31 cellular contexts compared by ENCODE assay signal in genomic region chr3:185786956-185787877, GRCh38. TPM values are rescaled to one million over a fixed set of nuclear protein-coding genes. Genes with fewer than 3 reads are reported as not detected.
DNase-seq lines count a peak whose midpoint lies in the region; ATAC-seq and TF ChIP-seq lines count a peak whose summit lies in the region.
"Had no signal": no experiment of that assay in that cellular context is flagged by ENCODE, and none has a peak within 500 bp of the region (broad histone marks: within the 10 kb centered on the region; RNA-seq: fewer than 3 reads in every experiment).

No MANE protein-coding gene starts in this region.

- H3K27ac Mint-ChIP-seq in endodermal cell (peak overlapping the region; percentile 98), nephron progenitor cell (peak overlapping the region; percentile 91)
- H3K27ac Mint-ChIP-seq: activated CD4-positive, alpha-beta memory T cell treated with anti-CD3 and anti-CD28 coated beads, Interleukin-2, amount 10 ng/mL, durations not matched to agents 7 days and 5 days; dendritic cell treated with granulocyte-macrophage colony-stimulating factor and Interleukin-4, amounts not matched to agents 40 ng/mL and 50 ng/mL, for 4 days had no signal

- DNase-seq in cardiac muscle cell (ENCODE audit: low read depth in 1 of 2, low spot score in 1 of 2) (no peak), right cardiac atrium (no peak), endodermal cell (peak; percentile 69), nephron progenitor cell (no peak), adrenal gland (no peak), HT-29 (ENCODE audit: low spot score) (no peak), NCI-H1092 (lab: John Stamatoyannopoulos, UW) (no peak)
- DNase-seq: 8988T; activated CD4-positive, alpha-beta memory T cell treated with anti-CD3 and anti-CD28 coated beads, Interleukin-2, amount 10 ng/mL, durations not matched to agents 7 days and 5 days; activated CD8-positive, alpha-beta memory T cell treated with anti-CD3 and anti-CD28 coated beads, Interleukin-2, amount 50 U/mL, for 4 hours; activated naive CD4-positive, alpha-beta T cell; DMS79; foreskin fibroblast; heart left ventricle; KBM-7; lower lobe of right lung; NCI-H1105; NCI-H1930; NCI-H526; SIG-M5; stimulated activated CD4-positive, alpha-beta T cell treated with anti-CD3 and anti-CD28 coated beads, Interleukin-12 subunit alpha, Interleukin-12 subunit beta, amount 100 ng/mL, for 4 hours; stimulated activated CD4-positive, alpha-beta T cell treated with anti-CD3 and anti-CD28 coated beads, Interleukin-4, amount 100 ng/mL, for 24 hours had no signal

- intact Hi-C loops in right cardiac atrium (cut with DNase I), result no loop called here
- intact Hi-C loops in adrenal gland (cut with DNase I), result no loop called here

- H3K27ac ChIP-seq in cardiac muscle cell (peak overlapping the region; percentile 47), right cardiac atrium (ENCODE audit: low read length) (no peak overlapping the region), endodermal cell (ENCODE audit: low read depth, low read length) (no peak overlapping the region), adrenal gland (no peak overlapping the region)
- H3K27ac ChIP-seq: C4-2B, esophagus muscularis mucosa, heart left ventricle, lower lobe of right lung, right atrium auricular region, tibial nerve had no signal

- H3K9me3 Mint-ChIP-seq in endodermal cell, result no peaks in the 10 kb centered on the region
- no peaks in the 10 kb centered on the region for H3K9me3 Mint-ChIP-seq in nephron progenitor cell
- H3K9me3 Mint-ChIP-seq: activated CD4-positive, alpha-beta memory T cell treated with anti-CD3 and anti-CD28 coated beads, Interleukin-2, amount 10 ng/mL, durations not matched to agents 7 days and 5 days; central memory CD8-positive, alpha-beta T cell; dendritic cell treated with granulocyte-macrophage colony-stimulating factor and Interleukin-4, amounts not matched to agents 40 ng/mL and 50 ng/mL, for 4 days; neural crest cell had no signal

- H3K27me3 Mint-ChIP-seq in endodermal cell (ENCODE audit: insufficient read depth) (no peaks in the 10 kb centered on the region), nephron progenitor cell (ENCODE audit: low read depth, poor library complexity) (no peaks in the 10 kb centered on the region)
- H3K27me3 Mint-ChIP-seq: dendritic cell treated with granulocyte-macrophage colony-stimulating factor and Interleukin-4, amounts not matched to agents 40 ng/mL and 50 ng/mL, for 4 days had no signal

- 86% methylated on average over 20 of the region's 20 CpGs for WGBS in right cardiac atrium
- 66% methylated on average over 14 to 18 of the region's 20 CpGs for WGBS in endodermal cell (ENCODE audit: insufficient coverage in 1 of 2, insufficient read length in 1 of 2), 2 experiments
- WGBS in adrenal gland, 4 donors, result 86 to 87% (median 86%) methylated on average over 20 of the region's 20 CpGs

- H3K36me3 ChIP-seq in cardiac muscle cell (no peaks in the 10 kb centered on the region), endodermal cell (ENCODE audit: control insufficient read depth, insufficient read depth, low read length) (peaks cover 6% of the 10 kb centered on the region), adrenal gland (replicated peaks in 1 of 2) (no peaks in the 10 kb centered on the region)
- H3K36me3 ChIP-seq: esophagus muscularis mucosa, heart left ventricle, lower lobe of right lung, right atrium auricular region, tibial nerve had no signal

- peak overlapping the region; percentile 43 for H3K4me3 Mint-ChIP-seq in endodermal cell
- no peak overlapping the region for H3K4me3 Mint-ChIP-seq in nephron progenitor cell
- H3K4me3 Mint-ChIP-seq: activated CD4-positive, alpha-beta memory T cell treated with anti-CD3 and anti-CD28 coated beads, Interleukin-2, amount 10 ng/mL, durations not matched to agents 7 days and 5 days; central memory CD8-positive, alpha-beta T cell; dendritic cell treated with granulocyte-macrophage colony-stimulating factor and Interleukin-4, amounts not matched to agents 40 ng/mL and 50 ng/mL, for 4 days; neural crest cell had no signal

- H3K36me3 Mint-ChIP-seq in endodermal cell (ENCODE audit: low read depth) (peaks cover 11% of the 10 kb centered on the region), nephron progenitor cell (ENCODE audit: low read depth) (peaks cover 43% of the 10 kb centered on the region)

- peaks cover 14% of the 10 kb centered on the region for H3K4me1 ChIP-seq in cardiac muscle cell (ENCODE audit: low read depth)
- H3K4me1 ChIP-seq in right cardiac atrium (ENCODE audit: control insufficient read depth, insufficient read depth, low read length), result peaks cover 3% of the 10 kb centered on the region
- peaks cover 5% of the 10 kb centered on the region for H3K4me1 ChIP-seq in endodermal cell (ENCODE audit: control insufficient read depth, insufficient read depth, low read length)
- peaks cover 0 to 7% of the 10 kb centered on the region in 2 donors for H3K4me1 ChIP-seq in adrenal gland (replicated peaks in 1 of 2)
- H3K4me1 ChIP-seq: esophagus muscularis mucosa, lower lobe of right lung, right atrium auricular region had no signal

- no peaks in the 10 kb centered on the region for H3K9me3 ChIP-seq in cardiac muscle cell (ENCODE audit: low read depth)
- no peaks in the 10 kb centered on the region for H3K9me3 ChIP-seq in right cardiac atrium (ENCODE audit: control insufficient read depth, low read length)
- no peaks in the 10 kb centered on the region for H3K9me3 ChIP-seq in endodermal cell (ENCODE audit: control insufficient read depth, low read length)
- no peaks in the 10 kb centered on the region for H3K9me3 ChIP-seq in adrenal gland (replicated peaks in 1 of 3)
- H3K9me3 ChIP-seq: esophagus muscularis mucosa, heart left ventricle, lower lobe of right lung, right atrium auricular region, tibial nerve had no signal

- H3K4me3 ChIP-seq in cardiac muscle cell (no peak overlapping the region), right cardiac atrium (ENCODE audit: low read length) (no peak overlapping the region), endodermal cell (ENCODE audit: low read length) (peak overlapping the region; percentile 3), adrenal gland (no peak overlapping the region)
- H3K4me3 ChIP-seq: esophagus muscularis mucosa, heart left ventricle, lower lobe of right lung, right atrium auricular region, tibial nerve had no signal

- H3K4me1 Mint-ChIP-seq in endodermal cell, result peaks cover 72% of the 10 kb centered on the region
- peaks cover 27% of the 10 kb centered on the region for H3K4me1 Mint-ChIP-seq in nephron progenitor cell
- H3K4me1 Mint-ChIP-seq: activated CD4-positive, alpha-beta memory T cell treated with anti-CD3 and anti-CD28 coated beads, Interleukin-2, amount 10 ng/mL, durations not matched to agents 7 days and 5 days; central memory CD8-positive, alpha-beta T cell had no signal

- no peak for TF ChIP-seq CTCF in cardiac muscle cell (IDR thresholded peaks at IDR 0.05; ENCODE audit: low read depth, low read length)
- no peak for TF ChIP-seq CTCF in endodermal cell (conservative IDR thresholded peaks at IDR 0.05)
- no peak for TF ChIP-seq CTCF in nephron progenitor cell (IDR thresholded peaks at IDR 0.05)
- no peak for TF ChIP-seq CTCF in adrenal gland (IDR thresholded peaks at IDR 0.05)

- H3K9ac ChIP-seq in endodermal cell (ENCODE audit: extremely low read depth, low read length, poor library complexity, severe bottlenecking), result peak overlapping the region; percentile 81

- no peaks in the 10 kb centered on the region for H3K27me3 ChIP-seq in cardiac muscle cell
- no peaks in the 10 kb centered on the region for H3K27me3 ChIP-seq in right cardiac atrium (ENCODE audit: control insufficient read depth, insufficient read depth)
- H3K27me3 ChIP-seq in endodermal cell (ENCODE audit: control insufficient read depth, insufficient read depth, low read length, poor library complexity, severe bottlenecking), result no peaks in the 10 kb centered on the region
- H3K27me3 ChIP-seq in adrenal gland, result no peaks in the 10 kb centered on the region
- H3K27me3 ChIP-seq: esophagus muscularis mucosa, heart left ventricle, right atrium auricular region, tibial nerve had no signal

- TF ChIP-seq POLR2A in adrenal gland (IDR thresholded peaks at IDR 0.05), result no peak

- ATAC-seq in right cardiac atrium (no peak), GM18517 (IDR thresholded peaks at IDR 0.05; ENCODE audit: unreplicated experiment) (no peak)
- ATAC-seq: heart left ventricle, lower lobe of right lung, Panc1 had no signal

RNA-seq across cellular contexts. Expression of gene IGF2BP2, which starts 37.6 kb away (rescaled TPM):
- 77.1 and 119 TPM in 2 replicates for total RNA-seq in cardiac muscle cell
- polyA plus RNA-seq in cardiac muscle cell, result 129 and 164 TPM in 2 replicates
- 10 to 100 TPM; 14.3 to 18.0 (median 15.7) TPM for total RNA-seq in right cardiac atrium
- 7.7 TPM for polyA plus RNA-seq in right cardiac atrium
- total RNA-seq in endodermal cell, result 100 to 1,000 TPM; 143 to 162 TPM
- 156 TPM for polyA plus RNA-seq in endodermal cell (2013, experiment 1 of 2)
- 148 TPM for polyA plus RNA-seq in endodermal cell (2013, experiment 2 of 2)
- total RNA-seq in adrenal gland, result 10 to 100 TPM in 6 of 8 donors, 1 to 10 TPM in 2; 7.0 to 26.5 (median 17.9) TPM
- polyA plus RNA-seq in adrenal gland, result 10 to 100 TPM in 2 of 3 donors, 1 to 10 TPM in 1; 8.4 to 24.7 (median 10.5) TPM
- 28.7 and 29.8 TPM in 2 replicates for total RNA-seq in HT-29 (2014; rRNA removed; shearing (Covaris generic))
